In genomic region chr2:178119181-178119922, GRCh38 we compare ENCODE assay signal across 2 cellular contexts.
A peak's percentile ranks its signal among the peaks of the same experiment; 100 is the strongest.
TF ChIP-seq lines count a peak whose summit lies in the region.

No MANE protein-coding gene starts in this region.

TF ChIP-seq in IMR-90, 13 proteins besides CTCF, POLR2A, EP300 and RAD21:
- TF ChIP-seq MAZ (IDR thresholded peaks at IDR 0.05; ENCODE audit: borderline replicate concordance, low read depth, low read length) (no peak), SMC3 (IDR thresholded peaks at IDR 0.05; ENCODE audit: low read depth, low read length) (no peak), MXI1 (IDR thresholded peaks at IDR 0.05; ENCODE audit: borderline replicate concordance, low read depth, low read length) (no peak), ELK1 (IDR thresholded peaks at IDR 0.05; ENCODE audit: borderline replicate concordance, low read depth, low read length) (no peak), MAFK (IDR thresholded peaks at IDR 0.05; ENCODE audit: low read depth, low read length) (peak; percentile 54)
- TF ChIP-seq, protein P1, sequence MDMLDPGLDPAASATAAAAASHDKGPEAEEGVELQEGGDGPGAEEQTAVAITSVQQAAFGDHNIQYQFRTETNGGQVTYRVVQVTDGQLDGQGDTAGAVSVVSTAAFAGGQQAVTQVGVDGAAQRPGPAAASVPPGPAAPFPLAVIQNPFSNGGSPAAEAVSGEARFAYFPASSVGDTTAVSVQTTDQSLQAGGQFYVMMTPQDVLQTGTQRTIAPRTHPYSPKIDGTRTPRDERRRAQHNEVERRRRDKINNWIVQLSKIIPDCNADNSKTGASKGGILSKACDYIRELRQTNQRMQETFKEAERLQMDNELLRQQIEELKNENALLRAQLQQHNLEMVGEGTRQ (IDR thresholded peaks at IDR 0.05; ENCODE audit: low read depth, low read length) = no peak

TF ChIP-seq in K562, 482 proteins besides CTCF, POLR2A, EP300 and RAD21 (continues in another document):
- TF ChIP-seq KDM4B (IDR thresholded peaks at IDR 0.05; ENCODE audit: borderline replicate concordance in 2 of 2, low read depth in 1 of 2) = no peak
- no peak for TF ChIP-seq MLLT1 (IDR thresholded peaks at IDR 0.05)
- TF ChIP-seq ZNF253 (CRISPR knock-in tag; conservative IDR thresholded peaks at IDR 0.05) = no peak
- no peak for TF ChIP-seq TRIM28 (IDR thresholded peaks at IDR 0.05)
- TF ChIP-seq XRCC3 (IDR thresholded peaks at IDR 0.05) = no peak
- no peak for TF ChIP-seq ZKSCAN3 (CRISPR knock-in tag; IDR thresholded peaks at IDR 0.05)
- no peak for TF ChIP-seq IRF1 (CRISPR knock-in tag; IDR thresholded peaks at IDR 0.05; ENCODE audit: borderline replicate concordance)
- no peak for TF ChIP-seq ZNF217 (CRISPR knock-in tag; IDR thresholded peaks at IDR 0.05)
- TF ChIP-seq RBM17 (IDR thresholded peaks at IDR 0.05; ENCODE audit: borderline replicate concordance, low read depth, low read length) = no peak
- TF ChIP-seq EZH2 (IDR thresholded peaks at IDR 0.05; ENCODE audit: borderline replicate concordance, low read depth, low read length) = no peak
- no peak for TF ChIP-seq ZNF431 (CRISPR knock-in tag; IDR thresholded peaks at IDR 0.05)
- TF ChIP-seq STAT5A (IDR thresholded peaks at IDR 0.05; ENCODE audit: borderline replicate concordance, low read length) = no peak
- TF ChIP-seq, protein P2, sequence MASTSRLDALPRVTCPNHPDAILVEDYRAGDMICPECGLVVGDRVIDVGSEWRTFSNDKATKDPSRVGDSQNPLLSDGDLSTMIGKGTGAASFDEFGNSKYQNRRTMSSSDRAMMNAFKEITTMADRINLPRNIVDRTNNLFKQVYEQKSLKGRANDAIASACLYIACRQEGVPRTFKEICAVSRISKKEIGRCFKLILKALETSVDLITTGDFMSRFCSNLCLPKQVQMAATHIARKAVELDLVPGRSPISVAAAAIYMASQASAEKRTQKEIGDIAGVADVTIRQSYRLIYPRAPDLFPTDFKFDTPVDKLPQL (IDR thresholded peaks at IDR 0.05; ENCODE audit: extremely low read depth, insufficient read length) = no peak
- peak; percentile 49; the same call in 1 of the 2 replicates for TF ChIP-seq ZBTB40 (IDR thresholded peaks at IDR 0.05)
- TF ChIP-seq ZBTB40 (CRISPR knock-in tag; IDR thresholded peaks at IDR 0.05) = no peak
- no peak for TF ChIP-seq SIN3A (IDR thresholded peaks at IDR 0.05; ENCODE audit: borderline replicate concordance in 2 of 2, control insufficient read depth in 1 of 2, low read depth in 2 of 2, low read length in 2 of 2)
- no peak for TF ChIP-seq ZNF644 (tag; IDR thresholded peaks at IDR 0.05; ENCODE audit: low read depth)
- TF ChIP-seq PYGO2 (tag; IDR thresholded peaks at IDR 0.05) = no peak
- peak; percentile 60; the same call in 1 of the 2 replicates for TF ChIP-seq C11orf30 (IDR thresholded peaks at IDR 0.05; ENCODE audit: low read depth)
- TF ChIP-seq MAFK (IDR thresholded peaks at IDR 0.05; ENCODE audit: low read length) = peak; percentile 38; the same call in 1 of the 2 replicates
- TF ChIP-seq MAFG (tag; conservative IDR thresholded peaks at IDR 0.05) = peak; percentile 47; the same call in 1 of the 2 replicates
- TF ChIP-seq, protein P3, sequence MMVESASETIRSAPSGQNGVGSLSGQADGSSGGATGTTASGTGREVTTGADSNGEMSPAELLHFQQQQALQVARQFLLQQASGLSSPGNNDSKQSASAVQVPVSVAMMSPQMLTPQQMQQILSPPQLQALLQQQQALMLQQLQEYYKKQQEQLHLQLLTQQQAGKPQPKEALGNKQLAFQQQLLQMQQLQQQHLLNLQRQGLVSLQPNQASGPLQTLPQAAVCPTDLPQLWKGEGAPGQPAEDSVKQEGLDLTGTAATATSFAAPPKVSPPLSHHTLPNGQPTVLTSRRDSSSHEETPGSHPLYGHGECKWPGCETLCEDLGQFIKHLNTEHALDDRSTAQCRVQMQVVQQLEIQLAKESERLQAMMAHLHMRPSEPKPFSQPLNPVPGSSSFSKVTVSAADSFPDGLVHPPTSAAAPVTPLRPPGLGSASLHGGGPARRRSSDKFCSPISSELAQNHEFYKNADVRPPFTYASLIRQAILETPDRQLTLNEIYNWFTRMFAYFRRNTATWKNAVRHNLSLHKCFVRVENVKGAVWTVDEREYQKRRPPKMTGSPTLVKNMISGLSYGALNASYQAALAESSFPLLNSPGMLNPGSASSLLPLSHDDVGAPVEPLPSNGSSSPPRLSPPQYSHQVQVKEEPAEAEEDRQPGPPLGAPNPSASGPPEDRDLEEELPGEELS (CRISPR knock-in tag; IDR thresholded peaks at IDR 0.05; ENCODE audit: borderline replicate concordance) = no peak
- no peak for TF ChIP-seq PHTF2 (CRISPR knock-in tag; IDR thresholded peaks at IDR 0.05)
- TF ChIP-seq SRSF1 (IDR thresholded peaks at IDR 0.05; ENCODE audit: low read depth, low read length) = no peak
- no peak for TF ChIP-seq ZNF668 (CRISPR knock-in tag; IDR thresholded peaks at IDR 0.05)
- no peak for TF ChIP-seq GMEB1 (CRISPR knock-in tag; IDR thresholded peaks at IDR 0.05)
- TF ChIP-seq ZNF41 (CRISPR knock-in tag; conservative IDR thresholded peaks at IDR 0.05) = no peak
- no peak for TF ChIP-seq BRF2 (IDR thresholded peaks at IDR 0.05; ENCODE audit: borderline replicate concordance, insufficient read depth, insufficient read length)
- no peak for TF ChIP-seq ZNF121 (CRISPR knock-in tag; conservative IDR thresholded peaks at IDR 0.05)
- no peak for TF ChIP-seq ZNF324 (CRISPR knock-in tag; IDR thresholded peaks at IDR 0.05)
- TF ChIP-seq ZNF436 (CRISPR knock-in tag; IDR thresholded peaks at IDR 0.05) = no peak
- TF ChIP-seq CGGBP1 (CRISPR knock-in tag; IDR thresholded peaks at IDR 0.05) = no peak
- TF ChIP-seq ZNF639 (CRISPR knock-in tag; conservative IDR thresholded peaks at IDR 0.05 in 1 of 2, IDR thresholded peaks at IDR 0.05 in 1 of 2) = no peak
- peak; percentile 41 for TF ChIP-seq MAFF (IDR thresholded peaks at IDR 0.05; ENCODE audit: low read length)
- TF ChIP-seq MBD2 (IDR thresholded peaks at IDR 0.05; ENCODE audit: borderline replicate concordance, low read depth) = no peak
- TF ChIP-seq NR2F6 (CRISPR knock-in tag; IDR thresholded peaks at IDR 0.05) = no peak
- no peak for TF ChIP-seq RBM34 (IDR thresholded peaks at IDR 0.05; ENCODE audit: borderline replicate concordance, insufficient read depth, low read length)
- peak; percentile 69 for TF ChIP-seq ZNF316 (IDR thresholded peaks at IDR 0.05)
- TF ChIP-seq SAP30 (IDR thresholded peaks at IDR 0.05; ENCODE audit: borderline replicate concordance, insufficient read depth, low read depth, low read length, poor library complexity, severe bottlenecking) = no peak
